1 cellular context compared by ENCODE assay signal in the genomic region with DNA sequence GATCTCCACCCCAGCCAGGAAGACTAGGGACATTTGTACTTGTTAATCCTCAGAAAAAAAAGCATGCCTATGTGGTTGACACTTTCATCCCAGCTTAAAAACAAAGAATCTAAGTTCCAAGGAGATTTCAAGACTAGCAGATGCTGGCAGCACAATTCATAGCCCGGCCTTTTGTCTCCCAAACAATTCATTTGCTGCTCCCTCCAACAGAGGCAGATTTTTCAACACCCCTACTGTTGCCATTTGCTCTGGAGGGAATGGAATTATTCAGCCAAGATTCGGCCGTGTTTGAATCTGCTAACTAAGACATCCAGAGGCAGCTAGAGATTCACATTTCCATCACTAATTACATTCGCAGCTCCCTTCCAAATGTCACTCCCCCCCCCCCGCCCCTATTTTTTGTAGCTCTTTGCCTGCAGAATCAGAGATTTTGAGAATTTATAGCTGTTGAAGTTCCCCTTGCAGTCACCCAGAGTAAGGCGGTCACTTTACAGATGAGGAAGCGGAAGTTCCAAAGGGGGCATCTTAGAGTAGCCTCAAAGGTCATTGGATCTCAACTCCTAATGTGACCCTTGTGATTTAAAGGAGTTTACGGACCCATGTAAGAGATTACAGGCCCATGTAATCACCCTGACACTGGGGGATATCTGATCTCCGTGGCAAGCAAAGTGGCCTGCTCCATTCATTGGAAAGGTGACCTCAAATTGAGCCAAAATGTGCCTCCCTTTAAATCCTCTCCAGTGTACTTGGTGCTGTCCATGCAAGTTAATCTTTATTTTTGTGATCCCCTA.
TF ChIP-seq lines count a peak whose summit lies in the region.

No MANE protein-coding gene starts in this region.

TF ChIP-seq in K562, 482 proteins besides CTCF, POLR2A, EP300 and RAD21 (continues in another document):
- TF ChIP-seq, protein P1, sequence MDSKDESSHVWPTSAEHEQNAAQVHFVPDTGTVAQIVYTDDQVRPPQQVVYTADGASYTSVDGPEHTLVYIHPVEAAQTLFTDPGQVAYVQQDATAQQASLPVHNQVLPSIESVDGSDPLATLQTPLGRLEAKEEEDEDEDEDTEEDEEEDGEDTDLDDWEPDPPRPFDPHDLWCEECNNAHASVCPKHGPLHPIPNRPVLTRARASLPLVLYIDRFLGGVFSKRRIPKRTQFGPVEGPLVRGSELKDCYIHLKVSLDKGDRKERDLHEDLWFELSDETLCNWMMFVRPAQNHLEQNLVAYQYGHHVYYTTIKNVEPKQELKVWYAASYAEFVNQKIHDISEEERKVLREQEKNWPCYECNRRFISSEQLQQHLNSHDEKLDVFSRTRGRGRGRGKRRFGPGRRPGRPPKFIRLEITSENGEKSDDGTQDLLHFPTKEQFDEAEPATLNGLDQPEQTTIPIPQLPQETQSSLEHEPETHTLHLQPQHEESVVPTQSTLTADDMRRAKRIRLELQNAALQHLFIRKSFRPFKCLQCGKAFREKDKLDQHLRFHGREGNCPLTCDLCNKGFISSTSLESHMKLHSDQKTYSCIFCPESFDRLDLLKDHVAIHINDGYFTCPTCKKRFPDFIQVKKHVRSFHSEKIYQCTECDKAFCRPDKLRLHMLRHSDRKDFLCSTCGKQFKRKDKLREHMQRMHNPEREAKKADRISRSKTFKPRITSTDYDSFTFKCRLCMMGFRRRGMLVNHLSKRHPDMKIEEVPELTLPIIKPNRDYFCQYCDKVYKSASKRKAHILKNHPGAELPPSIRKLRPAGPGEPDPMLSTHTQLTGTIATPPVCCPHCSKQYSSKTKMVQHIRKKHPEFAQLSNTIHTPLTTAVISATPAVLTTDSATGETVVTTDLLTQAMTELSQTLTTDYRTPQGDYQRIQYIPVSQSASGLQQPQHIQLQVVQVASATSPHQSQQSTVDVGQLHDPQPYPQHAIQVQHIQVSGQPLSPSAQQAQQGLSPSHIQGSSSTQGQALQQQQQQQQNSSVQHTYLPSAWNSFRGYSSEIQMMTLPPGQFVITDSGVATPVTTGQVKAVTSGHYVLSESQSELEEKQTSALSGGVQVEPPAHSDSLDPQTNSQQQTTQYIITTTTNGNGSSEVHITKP (IDR thresholded peaks at IDR 0.05; ENCODE audit: partially characterized antibody), result peak; percentile 92
- TF ChIP-seq BRF1 (IDR thresholded peaks at IDR 0.05; ENCODE audit: borderline replicate concordance, extremely low read depth, insufficient read length) (no peak), MAFK (IDR thresholded peaks at IDR 0.05; ENCODE audit: low read length) (0 out of 2 replicates have a peak, but pooled peaks have one; percentile 3), MEIS2 (IDR thresholded peaks at IDR 0.05; ENCODE audit: partially characterized antibody) (peak; percentile 46), MNT (conservative IDR thresholded peaks at IDR 0.05) (no peak), ZNF263 (CRISPR knock-in tag; IDR thresholded peaks at IDR 0.05; ENCODE audit: borderline replicate concordance) (no peak), GABPA (tag; conservative IDR thresholded peaks at IDR 0.05; ENCODE audit: low read depth) (peak; percentile 76), DPF2 (IDR thresholded peaks at IDR 0.05) (0 out of 2 replicates have a peak, but pooled peaks have one; percentile 13), CXXC5 (CRISPR knock-in tag; IDR thresholded peaks at IDR 0.05) (peak; percentile 38; the same call in 1 of the 2 replicates), ATF7 (IDR thresholded peaks at IDR 0.05) (peak; percentile 74), EWSR1 (IDR thresholded peaks at IDR 0.05; ENCODE audit: borderline replicate concordance, low read depth, partially characterized antibody) (no peak), ZNF316 (IDR thresholded peaks at IDR 0.05) (no peak), NR2C2 (CRISPR knock-in tag; IDR thresholded peaks at IDR 0.05) (no peak), NR2C2 (tag; IDR thresholded peaks at IDR 0.05) (peak; percentile 71), MTA3 (IDR thresholded peaks at IDR 0.05; ENCODE audit: borderline replicate concordance) (0 out of 2 replicates have a peak, but pooled peaks have one; percentile 12), ESRRA (IDR thresholded peaks at IDR 0.05; ENCODE audit: borderline replicate concordance, low read depth) (peak; percentile 88), ZBTB11 (CRISPR knock-in tag; IDR thresholded peaks at IDR 0.05) (peak in 1 of 3 experiments; percentile 59; a peak in 1 of 6 replicates)
- TF ChIP-seq, protein P2, sequence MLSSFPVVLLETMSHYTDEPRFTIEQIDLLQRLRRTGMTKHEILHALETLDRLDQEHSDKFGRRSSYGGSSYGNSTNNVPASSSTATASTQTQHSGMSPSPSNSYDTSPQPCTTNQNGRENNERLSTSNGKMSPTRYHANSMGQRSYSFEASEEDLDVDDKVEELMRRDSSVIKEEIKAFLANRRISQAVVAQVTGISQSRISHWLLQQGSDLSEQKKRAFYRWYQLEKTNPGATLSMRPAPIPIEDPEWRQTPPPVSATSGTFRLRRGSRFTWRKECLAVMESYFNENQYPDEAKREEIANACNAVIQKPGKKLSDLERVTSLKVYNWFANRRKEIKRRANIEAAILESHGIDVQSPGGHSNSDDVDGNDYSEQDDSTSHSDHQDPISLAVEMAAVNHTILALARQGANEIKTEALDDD (IDR thresholded peaks at IDR 0.05), result 0 out of 2 replicates have a peak, but pooled peaks have one; percentile 10
- TF ChIP-seq, protein P3, sequence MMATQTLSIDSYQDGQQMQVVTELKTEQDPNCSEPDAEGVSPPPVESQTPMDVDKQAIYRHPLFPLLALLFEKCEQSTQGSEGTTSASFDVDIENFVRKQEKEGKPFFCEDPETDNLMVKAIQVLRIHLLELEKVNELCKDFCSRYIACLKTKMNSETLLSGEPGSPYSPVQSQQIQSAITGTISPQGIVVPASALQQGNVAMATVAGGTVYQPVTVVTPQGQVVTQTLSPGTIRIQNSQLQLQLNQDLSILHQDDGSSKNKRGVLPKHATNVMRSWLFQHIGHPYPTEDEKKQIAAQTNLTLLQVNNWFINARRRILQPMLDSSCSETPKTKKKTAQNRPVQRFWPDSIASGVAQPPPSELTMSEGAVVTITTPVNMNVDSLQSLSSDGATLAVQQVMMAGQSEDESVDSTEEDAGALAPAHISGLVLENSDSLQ (IDR thresholded peaks at IDR 0.05), result peak; percentile 38; the same call in 1 of the 2 replicates
- TF ChIP-seq, protein P4, sequence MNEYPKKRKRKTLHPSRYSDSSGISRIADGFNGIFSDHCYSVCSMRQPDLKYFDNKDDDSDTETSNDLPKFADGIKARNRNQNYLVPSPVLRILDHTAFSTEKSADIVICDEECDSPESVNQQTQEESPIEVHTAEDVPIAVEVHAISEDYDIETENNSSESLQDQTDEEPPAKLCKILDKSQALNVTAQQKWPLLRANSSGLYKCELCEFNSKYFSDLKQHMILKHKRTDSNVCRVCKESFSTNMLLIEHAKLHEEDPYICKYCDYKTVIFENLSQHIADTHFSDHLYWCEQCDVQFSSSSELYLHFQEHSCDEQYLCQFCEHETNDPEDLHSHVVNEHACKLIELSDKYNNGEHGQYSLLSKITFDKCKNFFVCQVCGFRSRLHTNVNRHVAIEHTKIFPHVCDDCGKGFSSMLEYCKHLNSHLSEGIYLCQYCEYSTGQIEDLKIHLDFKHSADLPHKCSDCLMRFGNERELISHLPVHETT (CRISPR knock-in tag; conservative IDR thresholded peaks at IDR 0.05 in 1 of 2, IDR thresholded peaks at IDR 0.05 in 1 of 2), result 0 out of 4 replicates have a peak, but pooled peaks of 1 of the 2 experiments have one; percentile 13
- TF ChIP-seq, protein P5, sequence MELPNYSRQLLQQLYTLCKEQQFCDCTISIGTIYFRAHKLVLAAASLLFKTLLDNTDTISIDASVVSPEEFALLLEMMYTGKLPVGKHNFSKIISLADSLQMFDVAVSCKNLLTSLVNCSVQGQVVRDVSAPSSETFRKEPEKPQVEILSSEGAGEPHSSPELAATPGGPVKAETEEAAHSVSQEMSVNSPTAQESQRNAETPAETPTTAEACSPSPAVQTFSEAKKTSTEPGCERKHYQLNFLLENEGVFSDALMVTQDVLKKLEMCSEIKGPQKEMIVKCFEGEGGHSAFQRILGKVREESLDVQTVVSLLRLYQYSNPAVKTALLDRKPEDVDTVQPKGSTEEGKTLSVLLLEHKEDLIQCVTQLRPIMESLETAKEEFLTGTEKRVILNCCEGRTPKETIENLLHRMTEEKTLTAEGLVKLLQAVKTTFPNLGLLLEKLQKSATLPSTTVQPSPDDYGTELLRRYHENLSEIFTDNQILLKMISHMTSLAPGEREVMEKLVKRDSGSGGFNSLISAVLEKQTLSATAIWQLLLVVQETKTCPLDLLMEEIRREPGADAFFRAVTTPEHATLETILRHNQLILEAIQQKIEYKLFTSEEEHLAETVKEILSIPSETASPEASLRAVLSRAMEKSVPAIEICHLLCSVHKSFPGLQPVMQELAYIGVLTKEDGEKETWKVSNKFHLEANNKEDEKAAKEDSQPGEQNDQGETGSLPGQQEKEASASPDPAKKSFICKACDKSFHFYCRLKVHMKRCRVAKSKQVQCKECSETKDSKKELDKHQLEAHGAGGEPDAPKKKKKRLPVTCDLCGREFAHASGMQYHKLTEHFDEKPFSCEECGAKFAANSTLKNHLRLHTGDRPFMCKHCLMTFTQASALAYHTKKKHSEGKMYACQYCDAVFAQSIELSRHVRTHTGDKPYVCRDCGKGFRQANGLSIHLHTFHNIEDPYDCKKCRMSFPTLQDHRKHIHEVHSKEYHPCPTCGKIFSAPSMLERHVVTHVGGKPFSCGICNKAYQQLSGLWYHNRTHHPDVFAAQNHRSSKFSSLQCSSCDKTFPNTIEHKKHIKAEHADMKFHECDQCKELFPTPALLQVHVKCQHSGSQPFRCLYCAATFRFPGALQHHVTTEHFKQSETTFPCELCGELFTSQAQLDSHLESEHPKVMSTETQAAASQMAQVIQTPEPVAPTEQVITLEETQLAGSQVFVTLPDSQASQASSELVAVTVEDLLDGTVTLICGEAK (IDR thresholded peaks at IDR 0.05), result 0 out of 2 replicates have a peak, but pooled peaks have one; percentile 35
- TF ChIP-seq, protein P5 (CRISPR knock-in tag; IDR thresholded peaks at IDR 0.05), result no peak
- TF ChIP-seq, protein P6, sequence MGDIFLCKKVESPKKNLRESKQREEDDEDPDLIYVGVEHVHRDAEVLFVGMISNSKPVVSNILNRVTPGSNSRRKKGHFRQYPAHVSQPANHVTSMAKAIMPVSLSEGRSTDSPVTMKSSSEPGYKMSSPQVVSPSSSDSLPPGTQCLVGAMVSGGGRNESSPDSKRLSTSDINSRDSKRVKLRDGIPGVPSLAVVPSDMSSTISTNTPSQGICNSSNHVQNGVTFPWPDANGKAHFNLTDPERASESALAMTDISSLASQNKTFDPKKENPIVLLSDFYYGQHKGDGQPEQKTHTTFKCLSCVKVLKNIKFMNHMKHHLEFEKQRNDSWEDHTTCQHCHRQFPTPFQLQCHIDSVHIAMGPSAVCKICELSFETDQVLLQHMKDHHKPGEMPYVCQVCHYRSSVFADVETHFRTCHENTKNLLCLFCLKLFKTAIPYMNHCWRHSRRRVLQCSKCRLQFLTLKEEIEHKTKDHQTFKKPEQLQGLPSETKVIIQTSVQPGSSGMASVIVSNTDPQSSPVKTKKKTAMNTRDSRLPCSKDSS (IDR thresholded peaks at IDR 0.05; ENCODE audit: low read depth, partially characterized antibody), result no peak
